ENCODE assay signal across 1 cellular context in the genomic region with DNA sequence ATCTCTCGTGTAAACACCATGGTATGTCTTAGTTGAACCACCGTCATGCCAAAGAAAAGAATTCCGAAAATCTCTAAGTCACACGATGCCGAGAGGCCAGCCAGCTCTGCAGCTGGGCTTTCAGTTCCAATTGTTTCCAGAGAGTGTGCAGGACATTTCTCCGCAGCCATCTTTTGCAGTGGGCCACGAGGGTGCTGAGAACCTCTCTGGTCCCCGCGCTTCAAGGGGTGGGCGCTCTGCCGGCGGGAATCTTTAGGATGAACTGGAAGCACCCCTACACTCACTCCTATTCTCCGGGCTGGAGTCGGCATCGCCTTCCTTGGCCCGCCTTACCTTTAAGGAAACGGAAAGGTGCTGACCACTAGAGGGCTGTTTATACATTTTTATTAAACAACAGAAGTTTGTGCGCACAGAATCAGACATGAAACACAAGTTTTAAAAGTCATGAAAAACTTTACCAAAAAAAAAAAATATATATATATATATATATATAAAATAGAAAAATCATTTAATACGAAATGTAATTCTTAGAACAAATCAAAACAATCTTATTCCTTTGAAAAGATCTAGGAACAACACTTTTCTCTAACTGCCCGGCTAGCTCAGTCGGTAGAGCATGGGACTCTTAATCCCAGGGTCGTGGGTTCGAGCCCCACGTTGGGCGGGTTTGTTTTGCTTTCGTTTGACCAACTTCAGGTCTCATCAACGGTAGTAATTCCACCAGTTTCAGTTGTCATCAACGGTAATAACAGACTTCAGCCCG.
TF ChIP-seq lines count a peak whose summit lies in the region.

No MANE protein-coding gene starts in this region.

TF ChIP-seq in K562, 482 proteins besides CTCF, POLR2A, EP300 and RAD21 (continued from another document):
- TF ChIP-seq, protein P1, sequence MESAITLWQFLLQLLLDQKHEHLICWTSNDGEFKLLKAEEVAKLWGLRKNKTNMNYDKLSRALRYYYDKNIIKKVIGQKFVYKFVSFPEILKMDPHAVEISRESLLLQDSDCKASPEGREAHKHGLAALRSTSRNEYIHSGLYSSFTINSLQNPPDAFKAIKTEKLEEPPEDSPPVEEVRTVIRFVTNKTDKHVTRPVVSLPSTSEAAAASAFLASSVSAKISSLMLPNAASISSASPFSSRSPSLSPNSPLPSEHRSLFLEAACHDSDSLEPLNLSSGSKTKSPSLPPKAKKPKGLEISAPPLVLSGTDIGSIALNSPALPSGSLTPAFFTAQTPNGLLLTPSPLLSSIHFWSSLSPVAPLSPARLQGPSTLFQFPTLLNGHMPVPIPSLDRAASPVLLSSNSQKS (CRISPR knock-in tag; IDR thresholded peaks at IDR 0.05): no peak
- no peak for TF ChIP-seq ZNF41 (CRISPR knock-in tag; conservative IDR thresholded peaks at IDR 0.05)
- TF ChIP-seq, protein P2, sequence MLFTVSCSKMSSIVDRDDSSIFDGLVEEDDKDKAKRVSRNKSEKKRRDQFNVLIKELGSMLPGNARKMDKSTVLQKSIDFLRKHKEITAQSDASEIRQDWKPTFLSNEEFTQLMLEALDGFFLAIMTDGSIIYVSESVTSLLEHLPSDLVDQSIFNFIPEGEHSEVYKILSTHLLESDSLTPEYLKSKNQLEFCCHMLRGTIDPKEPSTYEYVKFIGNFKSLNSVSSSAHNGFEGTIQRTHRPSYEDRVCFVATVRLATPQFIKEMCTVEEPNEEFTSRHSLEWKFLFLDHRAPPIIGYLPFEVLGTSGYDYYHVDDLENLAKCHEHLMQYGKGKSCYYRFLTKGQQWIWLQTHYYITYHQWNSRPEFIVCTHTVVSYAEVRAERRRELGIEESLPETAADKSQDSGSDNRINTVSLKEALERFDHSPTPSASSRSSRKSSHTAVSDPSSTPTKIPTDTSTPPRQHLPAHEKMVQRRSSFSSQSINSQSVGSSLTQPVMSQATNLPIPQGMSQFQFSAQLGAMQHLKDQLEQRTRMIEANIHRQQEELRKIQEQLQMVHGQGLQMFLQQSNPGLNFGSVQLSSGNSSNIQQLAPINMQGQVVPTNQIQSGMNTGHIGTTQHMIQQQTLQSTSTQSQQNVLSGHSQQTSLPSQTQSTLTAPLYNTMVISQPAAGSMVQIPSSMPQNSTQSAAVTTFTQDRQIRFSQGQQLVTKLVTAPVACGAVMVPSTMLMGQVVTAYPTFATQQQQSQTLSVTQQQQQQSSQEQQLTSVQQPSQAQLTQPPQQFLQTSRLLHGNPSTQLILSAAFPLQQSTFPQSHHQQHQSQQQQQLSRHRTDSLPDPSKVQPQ (CRISPR knock-in tag; IDR thresholded peaks at IDR 0.05; ENCODE audit: borderline replicate concordance): no peak
- TF ChIP-seq ADNP (tag; IDR thresholded peaks at IDR 0.05): peak; percentile 86
- no peak for TF ChIP-seq SP2 (IDR thresholded peaks at IDR 0.05; ENCODE audit: extremely low read depth, low read depth, low read length, poor library complexity, severe bottlenecking)
- no peak for TF ChIP-seq SMARCA4 (IDR thresholded peaks at IDR 0.05)
- 0 out of 2 replicates have a peak, but pooled peaks have one; percentile 47 for TF ChIP-seq XRCC5 (IDR thresholded peaks at IDR 0.05; ENCODE audit: low read depth, low read length)
- no peak for TF ChIP-seq ZKSCAN3 (CRISPR knock-in tag; IDR thresholded peaks at IDR 0.05)
- no peak for TF ChIP-seq ZNF436 (CRISPR knock-in tag; IDR thresholded peaks at IDR 0.05)
- no peak for TF ChIP-seq ZNF174 (CRISPR knock-in tag; IDR thresholded peaks at IDR 0.05)
- TF ChIP-seq, protein P3, sequence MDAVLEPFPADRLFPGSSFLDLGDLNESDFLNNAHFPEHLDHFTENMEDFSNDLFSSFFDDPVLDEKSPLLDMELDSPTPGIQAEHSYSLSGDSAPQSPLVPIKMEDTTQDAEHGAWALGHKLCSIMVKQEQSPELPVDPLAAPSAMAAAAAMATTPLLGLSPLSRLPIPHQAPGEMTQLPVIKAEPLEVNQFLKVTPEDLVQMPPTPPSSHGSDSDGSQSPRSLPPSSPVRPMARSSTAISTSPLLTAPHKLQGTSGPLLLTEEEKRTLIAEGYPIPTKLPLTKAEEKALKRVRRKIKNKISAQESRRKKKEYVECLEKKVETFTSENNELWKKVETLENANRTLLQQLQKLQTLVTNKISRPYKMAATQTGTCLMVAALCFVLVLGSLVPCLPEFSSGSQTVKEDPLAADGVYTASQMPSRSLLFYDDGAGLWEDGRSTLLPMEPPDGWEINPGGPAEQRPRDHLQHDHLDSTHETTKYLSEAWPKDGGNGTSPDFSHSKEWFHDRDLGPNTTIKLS (IDR thresholded peaks at IDR 0.05; ENCODE audit: borderline replicate concordance, low read depth): no peak
- TF ChIP-seq, protein P4, sequence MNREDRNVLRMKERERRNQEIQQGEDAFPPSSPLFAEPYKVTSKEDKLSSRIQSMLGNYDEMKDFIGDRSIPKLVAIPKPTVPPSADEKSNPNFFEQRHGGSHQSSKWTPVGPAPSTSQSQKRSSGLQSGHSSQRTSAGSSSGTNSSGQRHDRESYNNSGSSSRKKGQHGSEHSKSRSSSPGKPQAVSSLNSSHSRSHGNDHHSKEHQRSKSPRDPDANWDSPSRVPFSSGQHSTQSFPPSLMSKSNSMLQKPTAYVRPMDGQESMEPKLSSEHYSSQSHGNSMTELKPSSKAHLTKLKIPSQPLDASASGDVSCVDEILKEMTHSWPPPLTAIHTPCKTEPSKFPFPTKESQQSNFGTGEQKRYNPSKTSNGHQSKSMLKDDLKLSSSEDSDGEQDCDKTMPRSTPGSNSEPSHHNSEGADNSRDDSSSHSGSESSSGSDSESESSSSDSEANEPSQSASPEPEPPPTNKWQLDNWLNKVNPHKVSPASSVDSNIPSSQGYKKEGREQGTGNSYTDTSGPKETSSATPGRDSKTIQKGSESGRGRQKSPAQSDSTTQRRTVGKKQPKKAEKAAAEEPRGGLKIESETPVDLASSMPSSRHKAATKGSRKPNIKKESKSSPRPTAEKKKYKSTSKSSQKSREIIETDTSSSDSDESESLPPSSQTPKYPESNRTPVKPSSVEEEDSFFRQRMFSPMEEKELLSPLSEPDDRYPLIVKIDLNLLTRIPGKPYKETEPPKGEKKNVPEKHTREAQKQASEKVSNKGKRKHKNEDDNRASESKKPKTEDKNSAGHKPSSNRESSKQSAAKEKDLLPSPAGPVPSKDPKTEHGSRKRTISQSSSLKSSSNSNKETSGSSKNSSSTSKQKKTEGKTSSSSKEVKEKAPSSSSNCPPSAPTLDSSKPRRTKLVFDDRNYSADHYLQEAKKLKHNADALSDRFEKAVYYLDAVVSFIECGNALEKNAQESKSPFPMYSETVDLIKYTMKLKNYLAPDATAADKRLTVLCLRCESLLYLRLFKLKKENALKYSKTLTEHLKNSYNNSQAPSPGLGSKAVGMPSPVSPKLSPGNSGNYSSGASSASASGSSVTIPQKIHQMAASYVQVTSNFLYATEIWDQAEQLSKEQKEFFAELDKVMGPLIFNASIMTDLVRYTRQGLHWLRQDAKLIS (CRISPR knock-in tag; IDR thresholded peaks at IDR 0.05): no peak
- TF ChIP-seq ZNF121 (CRISPR knock-in tag; conservative IDR thresholded peaks at IDR 0.05): no peak
- no peak for TF ChIP-seq RNF2 (IDR thresholded peaks at IDR 0.05)
- TF ChIP-seq, protein P5, sequence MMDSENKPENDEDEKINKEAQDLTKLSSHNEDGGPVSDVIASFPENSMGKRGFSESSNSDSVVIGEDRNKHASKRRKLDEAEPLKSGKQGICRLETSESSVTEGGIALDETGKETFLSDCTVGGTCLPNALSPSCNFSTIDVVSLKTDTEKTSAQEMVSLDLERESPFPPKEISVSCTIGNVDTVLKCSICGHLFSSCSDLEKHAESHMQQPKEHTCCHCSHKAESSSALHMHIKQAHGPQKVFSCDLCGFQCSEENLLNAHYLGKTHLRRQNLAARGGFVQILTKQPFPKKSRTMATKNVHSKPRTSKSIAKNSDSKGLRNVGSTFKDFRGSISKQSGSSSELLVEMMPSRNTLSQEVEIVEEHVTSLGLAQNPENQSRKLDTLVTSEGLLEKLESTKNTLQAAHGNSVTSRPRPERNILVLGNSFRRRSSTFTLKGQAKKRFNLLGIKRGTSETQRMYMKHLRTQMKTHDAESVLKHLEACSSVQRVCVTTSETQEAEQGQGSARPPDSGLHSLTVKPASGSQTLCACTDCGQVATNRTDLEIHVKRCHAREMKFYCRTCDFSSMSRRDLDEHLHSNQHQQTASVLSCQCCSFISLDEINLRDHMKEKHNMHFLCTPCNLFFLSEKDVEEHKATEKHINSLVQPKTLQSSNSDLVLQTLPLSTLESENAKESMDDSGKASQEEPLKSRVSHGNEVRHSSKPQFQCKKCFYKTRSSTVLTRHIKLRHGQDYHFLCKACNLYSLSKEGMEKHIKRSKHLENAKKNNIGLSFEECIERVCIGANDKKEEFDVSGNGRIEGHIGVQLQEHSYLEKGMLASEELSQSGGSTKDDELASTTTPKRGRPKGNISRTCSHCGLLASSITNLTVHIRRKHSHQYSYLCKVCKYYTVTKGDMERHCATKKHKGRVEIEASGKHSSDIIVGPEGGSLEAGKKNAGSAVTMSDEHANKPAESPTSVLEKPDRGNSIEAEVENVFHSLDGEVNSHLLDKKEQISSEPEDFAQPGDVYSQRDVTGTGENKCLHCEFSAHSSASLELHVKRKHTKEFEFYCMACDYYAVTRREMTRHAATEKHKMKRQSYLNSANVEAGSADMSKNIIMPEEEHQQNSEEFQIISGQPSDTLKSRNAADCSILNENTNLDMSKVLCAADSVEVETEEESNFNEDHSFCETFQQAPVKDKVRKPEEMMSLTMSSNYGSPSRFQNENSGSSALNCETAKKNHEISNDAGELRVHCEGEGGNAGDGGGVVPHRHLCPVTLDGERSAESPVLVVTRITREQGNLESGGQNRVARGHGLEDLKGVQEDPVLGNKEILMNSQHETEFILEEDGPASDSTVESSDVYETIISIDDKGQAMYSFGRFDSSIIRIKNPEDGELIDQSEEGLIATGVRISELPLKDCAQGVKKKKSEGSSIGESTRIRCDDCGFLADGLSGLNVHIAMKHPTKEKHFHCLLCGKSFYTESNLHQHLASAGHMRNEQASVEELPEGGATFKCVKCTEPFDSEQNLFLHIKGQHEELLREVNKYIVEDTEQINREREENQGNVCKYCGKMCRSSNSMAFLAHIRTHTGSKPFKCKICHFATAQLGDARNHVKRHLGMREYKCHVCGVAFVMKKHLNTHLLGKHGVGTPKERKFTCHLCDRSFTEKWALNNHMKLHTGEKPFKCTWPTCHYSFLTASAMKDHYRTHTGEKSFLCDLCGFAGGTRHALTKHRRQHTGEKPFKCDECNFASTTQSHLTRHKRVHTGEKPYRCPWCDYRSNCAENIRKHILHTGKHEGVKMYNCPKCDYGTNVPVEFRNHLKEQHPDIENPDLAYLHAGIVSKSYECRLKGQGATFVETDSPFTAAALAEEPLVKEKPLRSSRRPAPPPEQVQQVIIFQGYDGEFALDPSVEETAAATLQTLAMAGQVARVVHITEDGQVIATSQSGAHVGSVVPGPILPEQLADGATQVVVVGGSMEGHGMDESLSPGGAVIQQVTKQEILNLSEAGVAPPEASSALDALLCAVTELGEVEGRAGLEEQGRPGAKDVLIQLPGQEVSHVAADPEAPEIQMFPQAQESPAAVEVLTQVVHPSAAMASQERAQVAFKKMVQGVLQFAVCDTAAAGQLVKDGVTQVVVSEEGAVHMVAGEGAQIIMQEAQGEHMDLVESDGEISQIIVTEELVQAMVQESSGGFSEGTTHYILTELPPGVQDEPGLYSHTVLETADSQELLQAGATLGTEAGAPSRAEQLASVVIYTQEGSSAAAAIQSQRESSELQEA (IDR thresholded peaks at IDR 0.05; ENCODE audit: low read depth): peak; percentile 70; the same call in 1 of the 2 replicates
- no peak for TF ChIP-seq TOE1 (IDR thresholded peaks at IDR 0.05; ENCODE audit: borderline replicate concordance)
- TF ChIP-seq TOE1 (CRISPR knock-in tag; IDR thresholded peaks at IDR 0.05; ENCODE audit: borderline replicate concordance, low read depth): no peak
- no peak for TF ChIP-seq ATF7 (IDR thresholded peaks at IDR 0.05)
- TF ChIP-seq RBM22 (IDR thresholded peaks at IDR 0.05; ENCODE audit: low read depth, low read length, poor library complexity, severe bottlenecking): peak; percentile 61
- TF ChIP-seq MIER1 (IDR thresholded peaks at IDR 0.05; ENCODE audit: low read depth): no peak
- TF ChIP-seq CEBPB (tag; IDR thresholded peaks at IDR 0.05): no peak
- TF ChIP-seq BRCA1 (IDR thresholded peaks at IDR 0.05): no peak
- TF ChIP-seq BRCA1 (CRISPR knock-in tag; IDR thresholded peaks at IDR 0.05): no peak
- TF ChIP-seq YBX1 (IDR thresholded peaks at IDR 0.05): no peak
- TF ChIP-seq PTTG1 (tag; IDR thresholded peaks at IDR 0.05; ENCODE audit: low read depth): no peak
- no peak for TF ChIP-seq NR1H2 (CRISPR knock-in tag; IDR thresholded peaks at IDR 0.05)
- TF ChIP-seq COPS2 (conservative IDR thresholded peaks at IDR 0.05): no peak
- no peak for TF ChIP-seq KAT7 (CRISPR knock-in tag; IDR thresholded peaks at IDR 0.05; ENCODE audit: borderline replicate concordance)
- TF ChIP-seq NEUROD1 (IDR thresholded peaks at IDR 0.05; ENCODE audit: borderline replicate concordance, low read depth, low read length, partially characterized antibody): no peak
- no peak for TF ChIP-seq ETV5 (CRISPR knock-in tag; IDR thresholded peaks at IDR 0.05; ENCODE audit: low read depth)
- no peak for TF ChIP-seq ZC3H11A (IDR thresholded peaks at IDR 0.05; ENCODE audit: low read depth, low read length)
- TF ChIP-seq ZNF586 (CRISPR knock-in tag; conservative IDR thresholded peaks at IDR 0.05): no peak
- TF ChIP-seq, protein P6, sequence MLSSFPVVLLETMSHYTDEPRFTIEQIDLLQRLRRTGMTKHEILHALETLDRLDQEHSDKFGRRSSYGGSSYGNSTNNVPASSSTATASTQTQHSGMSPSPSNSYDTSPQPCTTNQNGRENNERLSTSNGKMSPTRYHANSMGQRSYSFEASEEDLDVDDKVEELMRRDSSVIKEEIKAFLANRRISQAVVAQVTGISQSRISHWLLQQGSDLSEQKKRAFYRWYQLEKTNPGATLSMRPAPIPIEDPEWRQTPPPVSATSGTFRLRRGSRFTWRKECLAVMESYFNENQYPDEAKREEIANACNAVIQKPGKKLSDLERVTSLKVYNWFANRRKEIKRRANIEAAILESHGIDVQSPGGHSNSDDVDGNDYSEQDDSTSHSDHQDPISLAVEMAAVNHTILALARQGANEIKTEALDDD (IDR thresholded peaks at IDR 0.05): 0 out of 2 replicates have a peak, but pooled peaks have one; percentile 21
- peak; percentile 99 for TF ChIP-seq TBP (optimal IDR thresholded peaks at IDR 0.05; ENCODE audit: low read depth, low read length)
- TF ChIP-seq ILK (tag; IDR thresholded peaks at IDR 0.05; ENCODE audit: borderline replicate concordance, low read depth): no peak
- no peak for TF ChIP-seq ZZZ3 (IDR thresholded peaks at IDR 0.05)
- TF ChIP-seq ZNF668 (CRISPR knock-in tag; IDR thresholded peaks at IDR 0.05): no peak
- TF ChIP-seq NCOA6 (IDR thresholded peaks at IDR 0.05): no peak
- no peak for TF ChIP-seq ERF (CRISPR knock-in tag; IDR thresholded peaks at IDR 0.05)
- TF ChIP-seq SOX6 (IDR thresholded peaks at IDR 0.05): no peak
